In the genomic region with DNA sequence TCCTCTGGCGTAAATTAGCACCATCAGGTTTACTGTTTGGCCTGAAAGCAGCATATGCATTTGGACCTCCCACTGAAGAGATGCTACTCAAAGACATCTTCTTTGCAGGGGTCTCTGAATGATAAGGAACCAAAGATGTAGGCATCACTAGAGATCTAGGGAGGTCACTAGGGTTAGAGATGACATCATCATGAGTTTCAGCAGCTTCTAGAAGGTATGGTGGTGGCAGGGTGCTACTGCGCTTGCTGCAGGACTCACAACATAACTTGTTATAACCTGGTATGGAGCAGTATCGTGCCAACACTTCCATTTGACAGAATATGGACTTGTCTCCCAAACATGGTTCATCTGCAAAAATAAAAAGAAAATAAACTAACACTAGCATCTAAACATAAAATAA, we compare ENCODE assay signal across 22 cellular contexts.
DNase-seq lines count a peak whose midpoint lies in the region; ATAC-seq, FAIRE-seq and TF ChIP-seq lines count a peak whose summit lies in the region.
"Had no signal": no experiment of that assay in that cellular context is flagged by ENCODE, and none has a peak within 500 bp of the region (broad histone marks: within the 10 kb centered on the region; RNA-seq: fewer than 3 reads in every experiment).

No MANE protein-coding gene starts in this region.

- H3K27me3 ChIP-seq in BE2C (no peaks in the 10 kb centered on the region), brain microvascular endothelial cell (replicated peaks) (no peaks in the 10 kb centered on the region)
- H3K27me3 ChIP-seq: gastroesophageal sphincter had no signal

- H3K4me3 ChIP-seq in BE2C (ENCODE audit: low read depth, low read length) (no peak overlapping the region), brain microvascular endothelial cell (ENCODE audit: low read depth, low read length) (no peak overlapping the region)
- H3K4me3 ChIP-seq: coronary artery, gastroesophageal sphincter had no signal

- H3K36me3 ChIP-seq in BE2C (peaks cover 7% of the 10 kb centered on the region; the same call in 1 of the 2 replicates), brain microvascular endothelial cell (replicated peaks) (no peaks in the 10 kb centered on the region)
- H3K36me3 ChIP-seq: gastroesophageal sphincter had no signal

- no peaks in the 10 kb centered on the region for H3K36me3 Mint-ChIP-seq in activated T-helper 1 cell treated with anti-CD3 and anti-CD28 coated beads, Interleukin-12 subunit alpha, Interleukin-12 subunit beta, Interleukin-2, Interleukin-4 antibody, amounts not matched to agents 30 ng/mL and 10 ng/mL and 1 ng/mL, durations not matched to agents 14 hours and 24 hours and 36 hours (ENCODE audit: low read depth)
- H3K36me3 Mint-ChIP-seq: activated CD4-positive, alpha-beta memory T cell treated with anti-CD3 and anti-CD28 coated beads for 36 hours; activated naive CD8-positive, alpha-beta T cell; CD4-positive, alpha-beta memory T cell had no signal

- in situ Hi-C loops in brain microvascular endothelial cell (cut with HindIII; ENCODE audit: low pct_ligation_motif_present, low sequenced_read_pairs): no loop called here

- intact Hi-C loops in activated T-helper 1 cell treated with anti-CD3 and anti-CD28 coated beads, Interleukin-12 subunit alpha, Interleukin-12 subunit beta, Interleukin-2, Interleukin-4 antibody, amounts not matched to agents 30 ng/mL and 10 ng/mL and 1 ng/mL, durations not matched to agents 14 hours and 24 hours and 36 hours (cut with micrococcal nuclease): no loop called here

- TF ChIP-seq CTCF in BE2C (IDR thresholded peaks at IDR 0.05; ENCODE audit: low read depth, low read length) (0 out of 2 replicates have a peak, but pooled peaks have one; percentile 4), brain microvascular endothelial cell (IDR thresholded peaks at IDR 0.05; ENCODE audit: low read depth, low read length, missing control alignments) (peak; percentile 34)

- no peaks in the 10 kb centered on the region for H3K9me3 ChIP-seq in BE2C
- H3K9me3 ChIP-seq: gastroesophageal sphincter had no signal

- no peak overlapping the region for H3K27ac Mint-ChIP-seq in activated T-helper 1 cell treated with anti-CD3 and anti-CD28 coated beads, Interleukin-12 subunit alpha, Interleukin-12 subunit beta, Interleukin-2, Interleukin-4 antibody, amounts not matched to agents 30 ng/mL and 10 ng/mL and 1 ng/mL, durations not matched to agents 14 hours and 24 hours and 36 hours
- H3K27ac Mint-ChIP-seq: activated CD4-positive, alpha-beta memory T cell treated with anti-CD3 and anti-CD28 coated beads for 36 hours; activated naive CD8-positive, alpha-beta T cell; activated T-cell treated with anti-CD3 and anti-CD28 coated beads, Interleukin-2, amount 50 U/mL, for 72 hours; CD4-positive, alpha-beta memory T cell; H9; stimulated activated naive CD8-positive, alpha-beta T cell treated with anti-CD3 and anti-CD28 coated beads, Interleukin-15, Interleukin-2, amounts not matched to agents 100 ng/mL and 50 ng/mL, for 24 hours had no signal

- no peaks in the 10 kb centered on the region for H3K9me3 Mint-ChIP-seq in activated T-helper 1 cell treated with anti-CD3 and anti-CD28 coated beads, Interleukin-12 subunit alpha, Interleukin-12 subunit beta, Interleukin-2, Interleukin-4 antibody, amounts not matched to agents 30 ng/mL and 10 ng/mL and 1 ng/mL, durations not matched to agents 14 hours and 24 hours and 36 hours
- H3K9me3 Mint-ChIP-seq: activated CD4-positive, alpha-beta memory T cell treated with anti-CD3 and anti-CD28 coated beads for 36 hours; activated T-cell treated with anti-CD3 and anti-CD28 coated beads, Interleukin-2, amount 50 U/mL, for 72 hours; CD4-positive, alpha-beta memory T cell; H9; stimulated activated naive CD8-positive, alpha-beta T cell treated with anti-CD3 and anti-CD28 coated beads, Interleukin-15, Interleukin-2, amounts not matched to agents 100 ng/mL and 50 ng/mL, for 24 hours had no signal

- peaks cover 3% of the 10 kb centered on the region for H3K27me3 Mint-ChIP-seq in activated T-helper 1 cell treated with anti-CD3 and anti-CD28 coated beads, Interleukin-12 subunit alpha, Interleukin-12 subunit beta, Interleukin-2, Interleukin-4 antibody, amounts not matched to agents 30 ng/mL and 10 ng/mL and 1 ng/mL, durations not matched to agents 14 hours and 24 hours and 36 hours (ENCODE audit: insufficient read depth)
- H3K27me3 Mint-ChIP-seq: activated CD4-positive, alpha-beta memory T cell treated with anti-CD3 and anti-CD28 coated beads for 36 hours had no signal

- FAIRE-seq in RCC 7860 (lab: Jason Lieb, UNC) (no peak), urothelium cell line (lab: Jason Lieb, UNC) (no peak)

- no peak overlapping the region for H3K27ac ChIP-seq in brain microvascular endothelial cell
- H3K27ac ChIP-seq: coronary artery, epithelial cell of prostate, gastroesophageal sphincter had no signal

- no peak for DNase-seq in BE2C
- DNase-seq in brain microvascular endothelial cell: no peak
- no peak for DNase-seq in RCC 7860 (ENCODE audit: low spot score)
- no peak for DNase-seq in NCI-H146 (lab: John Stamatoyannopoulos, UW)
- DNase-seq in activated T-helper 1 cell treated with anti-CD3 and anti-CD28 coated beads, Interleukin-12 subunit alpha, Interleukin-12 subunit beta, Interleukin-2, Interleukin-4 antibody, amounts not matched to agents 30 ng/mL and 10 ng/mL and 1 ng/mL, durations not matched to agents 14 hours and 24 hours and 36 hours (ENCODE audit: low spot score): no peak
- DNase-seq in urothelium cell line (ENCODE audit: low spot score): no peak
- DNase-seq: ACHN; activated CD4-positive, alpha-beta memory T cell treated with anti-CD3 and anti-CD28 coated beads for 36 hours; activated T-cell treated with anti-CD3 and anti-CD28 coated beads, Interleukin-2, amount 50 U/mL, for 72 hours; CD4-positive, alpha-beta memory T cell; DMS79; H9; left ventricle myocardium superior; NCI-H1092 treated with DMSO at 0.1 percent for 48 hours; nucleus accumbens had no signal

- peak; percentile 48 for ATAC-seq in GM18868 (IDR thresholded peaks at IDR 0.05; ENCODE audit: unreplicated experiment)
- ATAC-seq in HG03565 (IDR thresholded peaks at IDR 0.05; ENCODE audit: unreplicated experiment): peak; percentile 51
- ATAC-seq: activated T-cell treated with anti-CD3 and anti-CD28 coated beads, Interleukin-2, amount 50 U/mL, for 72 hours; gastroesophageal sphincter; left ventricle myocardium superior had no signal

- no peaks in the 10 kb centered on the region for H3K4me1 Mint-ChIP-seq in activated T-helper 1 cell treated with anti-CD3 and anti-CD28 coated beads, Interleukin-12 subunit alpha, Interleukin-12 subunit beta, Interleukin-2, Interleukin-4 antibody, amounts not matched to agents 30 ng/mL and 10 ng/mL and 1 ng/mL, durations not matched to agents 14 hours and 24 hours and 36 hours (ENCODE audit: low read depth)
- H3K4me1 Mint-ChIP-seq: CD4-positive, alpha-beta memory T cell had no signal

- H3K4me3 Mint-ChIP-seq in activated T-helper 1 cell treated with anti-CD3 and anti-CD28 coated beads, Interleukin-12 subunit alpha, Interleukin-12 subunit beta, Interleukin-2, Interleukin-4 antibody, amounts not matched to agents 30 ng/mL and 10 ng/mL and 1 ng/mL, durations not matched to agents 14 hours and 24 hours and 36 hours: no peak overlapping the region
- H3K4me3 Mint-ChIP-seq: activated CD4-positive, alpha-beta memory T cell treated with anti-CD3 and anti-CD28 coated beads for 36 hours; activated naive CD8-positive, alpha-beta T cell; activated T-cell treated with anti-CD3 and anti-CD28 coated beads, Interleukin-2, amount 50 U/mL, for 72 hours; CD4-positive, alpha-beta memory T cell; H9; stimulated activated naive CD8-positive, alpha-beta T cell treated with anti-CD3 and anti-CD28 coated beads, Interleukin-15, Interleukin-2, amounts not matched to agents 100 ng/mL and 50 ng/mL, for 24 hours had no signal

- H3K4me1 ChIP-seq in BE2C: no peaks in the 10 kb centered on the region
- H3K4me1 ChIP-seq: gastroesophageal sphincter had no signal
